Comparison of ENCODE assay signal across 8 cellular contexts in genomic region chr4:7068279-7068842, GRCh38.
DNase-seq lines count a peak whose midpoint lies in the region; ATAC-seq and TF ChIP-seq lines count a peak whose summit lies in the region.

No MANE protein-coding gene starts in this region.

- H3K36me3 ChIP-seq in DOHH2 (ENCODE audit: control insufficient read depth, low read length) (peaks cover 41% of the 10 kb centered on the region), OCI-LY3 (replicated peaks; ENCODE audit: low read depth, low read length) (peaks cover 30% of the 10 kb centered on the region), neutrophil (no peaks in the 10 kb centered on the region)
- H3K36me3 ChIP-seq in effector memory CD4-positive, alpha-beta T cell (ENCODE audit: control insufficient read depth, insufficient read depth, low read length), result peaks cover 11% of the 10 kb centered on the region

- H3K9me3 ChIP-seq in DOHH2 (ENCODE audit: control insufficient read depth, insufficient read depth, low read length), result no peaks in the 10 kb centered on the region
- H3K9me3 ChIP-seq in OCI-LY3 (ENCODE audit: insufficient read depth, low read length), result no peaks in the 10 kb centered on the region
- H3K9me3 ChIP-seq in effector memory CD4-positive, alpha-beta T cell (ENCODE audit: control insufficient read depth, low read length), result no peaks in the 10 kb centered on the region
- H3K9me3 ChIP-seq in neutrophil, result no peaks in the 10 kb centered on the region

- H3K79me2 ChIP-seq in DOHH2 (ENCODE audit: control insufficient read depth, low read length), result peaks cover 51% of the 10 kb centered on the region
- peaks cover 44% of the 10 kb centered on the region for H3K79me2 ChIP-seq in OCI-LY3 (ENCODE audit: low read length)

- TF ChIP-seq CTCF in DOHH2 (IDR thresholded peaks at IDR 0.05; ENCODE audit: low read depth, low read length, poor library complexity, severe bottlenecking) (no peak), OCI-LY3 (IDR thresholded peaks at IDR 0.05; ENCODE audit: low read depth, low read length) (peak; percentile 24; the same call in 1 of the 2 replicates), neutrophil (IDR thresholded peaks at IDR 0.05) (peak; percentile 57)

- H3K27ac ChIP-seq in DOHH2 (ENCODE audit: low read depth, low read length) (peak overlapping the region; percentile 61), OCI-LY3 (ENCODE audit: low read length) (peak overlapping the region; percentile 27; the same call in 1 of the 2 replicates), neutrophil (peak overlapping the region; percentile 92)
- H3K27ac ChIP-seq in effector memory CD4-positive, alpha-beta T cell (ENCODE audit: insufficient read depth, low read length, poor library complexity, severe bottlenecking), result peak overlapping the region; percentile 80

- peak overlapping the region; percentile 90 for H2AFZ ChIP-seq in OCI-LY3 (ENCODE audit: low read depth, low read length)

- H3K4me3 ChIP-seq in DOHH2 (ENCODE audit: low read length) (peak overlapping the region; percentile 84), OCI-LY3 (ENCODE audit: low read length) (peak overlapping the region; percentile 93), neutrophil (ENCODE audit: low read depth in 1 of 2, low read length in 1 of 2) (peak overlapping the region; percentile 95 to 96)
- H3K4me3 ChIP-seq in effector memory CD4-positive, alpha-beta T cell (ENCODE audit: insufficient read depth, low read depth, low read length, poor library complexity, severe bottlenecking), result peak overlapping the region; percentile 97

- no peak for DNase-seq in effector memory CD4-positive, alpha-beta T cell
- no peak for DNase-seq in DMS153 (lab: John Stamatoyannopoulos, UW)
- DNase-seq in DMS53 treated with DMSO at 0.1 percent for 48 hours (lab: John Stamatoyannopoulos, UW; ENCODE audit: unreplicated experiment), result no peak
- DNase-seq in NCI-H2196 (lab: John Stamatoyannopoulos, UW; ENCODE audit: unreplicated experiment), result no peak

- H4K20me1 ChIP-seq in DOHH2 (ENCODE audit: control insufficient read depth, insufficient read depth, low read depth, low read length) (peaks cover 28% of the 10 kb centered on the region), OCI-LY3 (ENCODE audit: insufficient read depth, low read length) (peaks cover 32% of the 10 kb centered on the region)

- H3F3A ChIP-seq in DOHH2 (ENCODE audit: control insufficient read depth, insufficient read depth), result no peaks in the 10 kb centered on the region

- H3K4me1 ChIP-seq in DOHH2 (ENCODE audit: control insufficient read depth, low read length) (peaks cover 29% of the 10 kb centered on the region), OCI-LY3 (ENCODE audit: low read length) (peaks cover 17% of the 10 kb centered on the region), neutrophil (ENCODE audit: control insufficient read depth in 1 of 2, insufficient read depth in 1 of 2, low read depth in 1 of 2, low read length in 1 of 2) (peaks cover 45 to 53% of the 10 kb centered on the region in 2 experiments)
- peaks cover 25% of the 10 kb centered on the region for H3K4me1 ChIP-seq in effector memory CD4-positive, alpha-beta T cell (ENCODE audit: control insufficient read depth, insufficient read depth, low read length, poor library complexity, severe bottlenecking)

- 0 out of 2 replicates have a peak, but pooled peaks cover 3% of the 10 kb centered on the region for H3K27me3 ChIP-seq in DOHH2 (ENCODE audit: control insufficient read depth, low read length)
- peaks cover 12% of the 10 kb centered on the region; the same call in 1 of the 2 replicates for H3K27me3 ChIP-seq in OCI-LY3 (ENCODE audit: low read depth, low read length)
- H3K27me3 ChIP-seq in effector memory CD4-positive, alpha-beta T cell (replicated peaks; ENCODE audit: control insufficient read depth, insufficient read depth, low read length, poor library complexity, severe bottlenecking), result no peaks in the 10 kb centered on the region
- H3K27me3 ChIP-seq in neutrophil, result peaks cover 26% of the 10 kb centered on the region

- no peaks in the 10 kb centered on the region for H3K9me2 ChIP-seq in DOHH2 (replicated peaks; ENCODE audit: control insufficient read depth, low read length)

- H3K9ac ChIP-seq in OCI-LY3 (ENCODE audit: low read length), result peak overlapping the region; percentile 76

- peak; percentile 20 for ATAC-seq in GM21717 (IDR thresholded peaks at IDR 0.05; ENCODE audit: unreplicated experiment)

- H3K4me2 ChIP-seq in DOHH2 (ENCODE audit: low read length), result peak overlapping the region; percentile 86
- peak overlapping the region; percentile 84 for H3K4me2 ChIP-seq in OCI-LY3 (ENCODE audit: low read length)

Comparison
In these comparisons a context has a peak if more than half of its experiments do, and no peak if none do; other contexts are left out.
1. H3K27ac ChIP-seq: peak in every context shown above with its lines; median percentile 92 in neutrophil; 80 in effector memory CD4-positive, alpha-beta T cell; 61 in DOHH2; 27 in OCI-LY3.